8 cellular contexts compared by ENCODE assay signal in the genomic region with DNA sequence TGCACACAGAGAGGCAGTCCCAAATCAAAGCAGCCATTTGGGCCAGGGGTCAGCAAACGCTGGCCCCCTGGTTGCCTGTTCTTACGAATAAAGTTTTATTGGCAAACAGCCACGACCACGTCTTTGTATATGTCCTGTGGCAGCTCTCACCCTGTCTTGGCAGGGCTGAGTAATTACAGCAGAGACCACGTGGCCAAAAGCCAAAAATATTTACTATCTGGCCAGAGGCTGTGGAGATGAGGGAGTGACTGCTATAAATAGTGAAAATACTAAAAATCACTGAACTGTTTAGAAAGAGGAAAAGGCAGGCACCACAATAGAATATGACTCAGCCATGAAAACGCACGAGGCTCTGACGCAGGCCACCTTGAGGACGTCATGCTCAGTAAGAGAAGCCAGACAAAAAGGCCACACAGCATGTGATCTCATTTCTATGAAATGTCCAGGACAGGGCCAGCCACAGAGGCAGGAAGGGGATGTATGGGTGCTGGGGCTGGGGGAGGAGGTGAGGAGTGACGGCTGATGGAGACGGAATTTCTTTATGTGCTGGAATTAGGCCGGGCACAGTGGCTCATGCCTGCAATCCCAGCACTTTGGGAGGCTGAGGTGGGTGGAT. TPM values are rescaled to one million over a fixed set of nuclear protein-coding genes. Genes with fewer than 3 reads are reported as not detected.
DNase-seq lines count a peak whose midpoint lies in the region; ATAC-seq, FAIRE-seq and TF ChIP-seq lines count a peak whose summit lies in the region.

No MANE protein-coding gene starts in this region.

- H3K27ac ChIP-seq in SJSA1: peak overlapping the region; percentile 72
- peak overlapping the region; percentile 88 to 91 (median 89) for H3K27ac ChIP-seq in gastrocnemius medialis

- H3K4me3 Mint-ChIP-seq in activated CD4-positive, alpha-beta memory T cell treated with anti-CD3 and anti-CD28 coated beads for 36 hours: no peak overlapping the region

- POLR2A ChIA-PET in activated CD4-positive, alpha-beta memory T cell treated with anti-CD3 and anti-CD28 coated beads for 36 hours (lab: Charles Lee): no interaction called here

- TF ChIP-seq POLR2A in GM12892 (IDR thresholded peaks at IDR 0.05; ENCODE audit: low read depth, low read length) (no peak), gastrocnemius medialis (IDR thresholded peaks at IDR 0.05) (peak in 1 of 2 donors; percentile 47)

- no peaks in the 10 kb centered on the region for H3K4me1 Mint-ChIP-seq in activated CD4-positive, alpha-beta memory T cell treated with anti-CD3 and anti-CD28 coated beads for 36 hours (ENCODE audit: low read depth)

- H3K4me1 ChIP-seq in SJSA1 (replicated peaks) (peaks cover 8% of the 10 kb centered on the region), gastrocnemius medialis (peaks cover 5 to 13% of the 10 kb centered on the region in 2 donors)

- H3K36me3 Mint-ChIP-seq in activated CD4-positive, alpha-beta memory T cell treated with anti-CD3 and anti-CD28 coated beads for 36 hours: peaks cover 7% of the 10 kb centered on the region

- H3K27me3 ChIP-seq in SJSA1 (replicated peaks) (no peaks in the 10 kb centered on the region), gastrocnemius medialis (no peaks in the 10 kb centered on the region)

- H3K9me3 ChIP-seq in SJSA1 (replicated peaks) (no peaks in the 10 kb centered on the region), gastrocnemius medialis (no peaks in the 10 kb centered on the region)

- intact Hi-C loops in gastrocnemius medialis (cut with DNase I; ENCODE audit: low total_unique reads): loop anchor here (1.0 to 5.0 kb wide), 4 partner anchors 22 to 89 kb away; no protein-coding TSS in a partner anchor
- intact Hi-C loops in activated CD4-positive, alpha-beta memory T cell treated with anti-CD3 and anti-CD28 coated beads for 36 hours (cut with micrococcal nuclease): no loop called here

- ATAC-seq in gastrocnemius medialis (peak; percentile 87 to 92), HG03565 (IDR thresholded peaks at IDR 0.05; ENCODE audit: unreplicated experiment) (no peak), GM18907 (IDR thresholded peaks at IDR 0.05; ENCODE audit: unreplicated experiment) (no peak)

- no peak for TF ChIP-seq CTCF in gastrocnemius medialis (IDR thresholded peaks at IDR 0.05 in 4 of 5, conservative IDR thresholded peaks at IDR 0.05 in 1 of 5)

- H3K36me3 ChIP-seq in SJSA1 (peaks cover 85% of the 10 kb centered on the region), gastrocnemius medialis (peaks cover 0 to 55% of the 10 kb centered on the region in 2 donors)

- no peaks in the 10 kb centered on the region for H3K27me3 Mint-ChIP-seq in activated CD4-positive, alpha-beta memory T cell treated with anti-CD3 and anti-CD28 coated beads for 36 hours

- no peaks in the 10 kb centered on the region for H3K9me3 Mint-ChIP-seq in activated CD4-positive, alpha-beta memory T cell treated with anti-CD3 and anti-CD28 coated beads for 36 hours

- H3K27ac Mint-ChIP-seq in activated CD4-positive, alpha-beta memory T cell treated with anti-CD3 and anti-CD28 coated beads for 36 hours: no peak overlapping the region

- in situ Hi-C loops in gastrocnemius medialis (cut with MboI; ENCODE audit: low sequenced_read_pairs in 4 of 4): no loop called here

- DNase-seq in GM12892 (ENCODE audit: insufficient read length) (no peak), SJSA1 (ENCODE audit: low read depth in 1 of 2, low spot score in 2 of 2) (peak; percentile 97 to 99), glomerular endothelial cell (ENCODE audit: extremely low read depth, low read depth, low spot score) (peak; percentile 98), gastrocnemius medialis (peak; percentile 80 to 93), HuH-7 (ENCODE audit: low spot score) (no peak)
- no peak for DNase-seq in activated CD4-positive, alpha-beta memory T cell treated with anti-CD3 and anti-CD28 coated beads for 36 hours

- H3K4me3 ChIP-seq in SJSA1 (no peak overlapping the region), gastrocnemius medialis (no peak overlapping the region)

- CTCF ChIA-PET in activated CD4-positive, alpha-beta memory T cell treated with anti-CD3 and anti-CD28 coated beads for 36 hours (lab: Charles Lee): interaction anchor here (1.1 kb wide), 1 partner anchor 22 kb away, joined by 4 read pairs; no protein-coding TSS in a partner anchor

- FAIRE-seq in GM12892 (lab: Jason Lieb, UNC): peak; percentile 83

RNA-seq across cellular contexts. Expression of a gene that starts 29.4 kb away (rescaled TPM):
- polyA plus RNA-seq in GM12892 (2012; ENCODE audit: missing spikeins): 1.1 TPM
- total RNA-seq in SJSA1 (2014; rRNA removed; shearing (Covaris generic)): not detected in 2 replicates
- not detected in 2 replicates for total RNA-seq in glomerular endothelial cell
- not detected for total RNA-seq in gastrocnemius medialis
- total RNA-seq in activated CD4-positive, alpha-beta memory T cell treated with anti-CD3 and anti-CD28 coated beads for 36 hours: not detected

RNA-seq across cellular contexts. Expression of a gene that starts 32.3 kb away (rescaled TPM):
- polyA plus RNA-seq in GM12892 (2012; ENCODE audit: missing spikeins): not detected
- total RNA-seq in SJSA1 (2014; rRNA removed; shearing (Covaris generic)): not detected in 2 replicates
- total RNA-seq in glomerular endothelial cell: not detected in 2 replicates
- not detected for total RNA-seq in gastrocnemius medialis
- total RNA-seq in activated CD4-positive, alpha-beta memory T cell treated with anti-CD3 and anti-CD28 coated beads for 36 hours: not detected

RNA-seq across cellular contexts. Expression of a gene that starts 49.6 kb away (rescaled TPM):
- 3.7 TPM for polyA plus RNA-seq in GM12892 (2012; ENCODE audit: missing spikeins)
- 29.4 and 40.5 TPM in 2 replicates for total RNA-seq in SJSA1 (2014; rRNA removed; shearing (Covaris generic))
- 22.9 and 28.7 TPM in 2 replicates for total RNA-seq in glomerular endothelial cell
- total RNA-seq in gastrocnemius medialis: 10 to 100 TPM; 15.3 to 59.5 (median 42.8) TPM
- 10 to 100 TPM; 15.0 to 17.0 TPM for total RNA-seq in activated CD4-positive, alpha-beta memory T cell treated with anti-CD3 and anti-CD28 coated beads for 36 hours

RNA-seq across cellular contexts. Expression of a gene that starts 55.2 kb away (rescaled TPM):
- 16.5 TPM for polyA plus RNA-seq in GM12892 (2012; ENCODE audit: missing spikeins)
- 39.3 and 53.4 TPM in 2 replicates for total RNA-seq in SJSA1 (2014; rRNA removed; shearing (Covaris generic))
- 32.8 and 43.9 TPM in 2 replicates for total RNA-seq in glomerular endothelial cell
- 10 to 100 TPM; 15.9 to 32.0 (median 21.0) TPM for total RNA-seq in gastrocnemius medialis
- 10 to 100 TPM; 43.5 to 46.9 TPM for total RNA-seq in activated CD4-positive, alpha-beta memory T cell treated with anti-CD3 and anti-CD28 coated beads for 36 hours

Comparison
In these comparisons a context has a peak if more than half of its experiments do, and no peak if none do; other contexts are left out.
1. DNase-seq: peak in SJSA1 (2 of 2), glomerular endothelial cell (single experiment) and gastrocnemius medialis (2 of 2); none in GM12892 (single experiment), activated CD4-positive, alpha-beta memory T cell treated with anti-CD3 and anti-CD28 coated beads for 36 hours (single experiment) and HuH-7 (single experiment).
2. ATAC-seq: peak in gastrocnemius medialis (2 of 2); none in HG03565 (single experiment) and GM18907 (single experiment).